8 cellular contexts compared by ENCODE assay signal in the genomic region with DNA sequence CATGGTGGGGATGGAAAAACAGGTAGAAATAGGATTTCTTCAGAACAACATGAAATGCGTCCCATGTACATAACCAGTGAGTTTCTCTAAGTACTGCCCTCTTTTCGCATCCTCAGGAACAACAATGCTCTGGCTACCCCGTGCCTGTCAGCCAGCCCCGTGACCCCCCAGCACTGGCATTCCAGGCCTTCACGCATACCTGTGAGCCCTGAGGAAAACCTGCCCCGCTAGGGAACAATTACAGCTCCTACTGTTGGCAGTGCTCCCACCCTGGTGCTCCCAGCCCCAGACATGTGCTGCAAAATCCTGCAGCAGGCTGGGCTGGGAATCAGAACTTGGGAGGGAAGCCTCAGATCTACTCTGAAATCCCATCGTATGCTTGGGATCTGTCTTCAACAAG. TPM values are rescaled to one million over a fixed set of nuclear protein-coding genes. Genes with fewer than 3 reads are reported as not detected.
A peak's percentile ranks its signal among the peaks of the same experiment; 100 is the strongest.
DNase-seq lines count a peak whose midpoint lies in the region; ATAC-seq, FAIRE-seq and TF ChIP-seq lines count a peak whose summit lies in the region.

No MANE protein-coding gene starts in this region.

- peak overlapping the region; percentile 87 for H3K4me3 Mint-ChIP-seq in CD4-positive, alpha-beta T cell

- 70 to 71% methylated on average over 7 of the region's 7 CpGs for WGBS in pancreas, 2 donors

- CTCF ChIA-PET in CD4-positive, alpha-beta T cell (lab: Charles Lee): interaction anchor here (0.8 to 3.1 kb wide), 5 partner anchors 8 to 29 kb away, joined by 3 to 18 read pairs (median 6); partner anchors contain the start of gene SMAD7
- CTCF ChIA-PET in endothelial cell of umbilical vein (lab: Charles Lee): interaction anchor here (1.0 to 2.8 kb wide), 7 partner anchors 10 to 165 kb away, joined by 3 to 10 read pairs (median 4); no protein-coding TSS in a partner anchor

- H3K9me3 ChIP-seq in CD4-positive, alpha-beta T cell (ENCODE audit: control insufficient read depth, low read length): no peaks in the 10 kb centered on the region
- H3K9me3 ChIP-seq in RWPE2 (ENCODE audit: severe bottlenecking) (no peaks in the 10 kb centered on the region), endothelial cell of umbilical vein (replicated peaks; ENCODE audit: control insufficient read depth, insufficient read depth, low read length) (no peaks in the 10 kb centered on the region), pancreas (no peaks in the 10 kb centered on the region), Karpas-422 (ENCODE audit: low read length) (no peaks in the 10 kb centered on the region), BE2C (no peaks in the 10 kb centered on the region)

- POLR2A ChIA-PET in CD4-positive, alpha-beta T cell (lab: Charles Lee): interaction anchor here (0.5 to 3.3 kb wide), 10 partner anchors 7 to 1011 kb away, joined by 3 to 50 read pairs (median 11); partner anchors contain the start of gene SMAD7
- POLR2A ChIA-PET in endothelial cell of umbilical vein (lab: Charles Lee): no interaction called here

- H3K9me2 ChIP-seq in Karpas-422 (replicated peaks; ENCODE audit: insufficient read depth, low read length): no peaks in the 10 kb centered on the region

- peak overlapping the region; percentile 92 for H3K27ac Mint-ChIP-seq in CD4-positive, alpha-beta T cell

- intact Hi-C loops in CD4-positive, alpha-beta T cell (cut with DNase I, micrococcal nuclease): loop anchor here (1.0 to 10.0 kb wide), 11 partner anchors 8 to 1936 kb away; partner anchors contain the start of genes ACAA2 (in 1 of the 2), C18orf32 (in 1 of the 2) and ME2 (in 1 of the 2)
- intact Hi-C loops in endothelial cell of umbilical vein (cut with micrococcal nuclease): loop anchor here (1.0 to 10.0 kb wide), 2 partner anchors 8 to 473 kb away; no protein-coding TSS in a partner anchor
- intact Hi-C loops in pancreas (cut with DNase I): no loop called here

- H3K4me2 ChIP-seq in endothelial cell of umbilical vein (ENCODE audit: insufficient read depth, low read length): peak overlapping the region; percentile 66
- H3K4me2 ChIP-seq in Karpas-422 (ENCODE audit: low read depth, low read length, poor library complexity, severe bottlenecking): no peak overlapping the region

- H3K9me1 ChIP-seq in endothelial cell of umbilical vein (replicated peaks; ENCODE audit: control insufficient read depth, extremely low read depth, insufficient read depth, low read length): no peaks in the 10 kb centered on the region

- no peak for ATAC-seq in CD4-positive, alpha-beta T cell (ENCODE audit: poor library complexity)
- no peak for ATAC-seq in RWPE2 (ENCODE audit: low read depth)
- ATAC-seq in pancreas: no peak
- no peak for ATAC-seq in GM21381 (IDR thresholded peaks at IDR 0.05; ENCODE audit: unreplicated experiment)

- peaks cover 4% of the 10 kb centered on the region for H4K20me1 ChIP-seq in endothelial cell of umbilical vein (replicated peaks; ENCODE audit: control insufficient read depth, extremely low read depth, insufficient read depth, low read length)
- H4K20me1 ChIP-seq in Karpas-422 (ENCODE audit: insufficient read depth, low read depth, low read length): no peaks in the 10 kb centered on the region

- TF ChIP-seq CTCF in CD4-positive, alpha-beta T cell (IDR thresholded peaks at IDR 0.05): no peak
- TF ChIP-seq CTCF in RWPE2 (IDR thresholded peaks at IDR 0.05; ENCODE audit: poor library complexity, severe bottlenecking) (no peak), endothelial cell of umbilical vein (IDR thresholded peaks at IDR 0.05; ENCODE audit: extremely low read depth in 1 of 2, insufficient read depth in 1 of 2, low read depth in 1 of 2, low read length in 2 of 2) (no peak), pancreas (IDR thresholded peaks at IDR 0.05) (no peak), GM20000 (IDR thresholded peaks at IDR 0.05; ENCODE audit: extremely low read depth, missing control alignments) (no peak), BE2C (IDR thresholded peaks at IDR 0.05; ENCODE audit: low read depth, low read length) (no peak)

- no peak for TF ChIP-seq POLR2A in endothelial cell of umbilical vein (IDR thresholded peaks at IDR 0.05; ENCODE audit: low read depth, low read length)

- no peak for DNase-seq in CD4-positive, alpha-beta T cell
- DNase-seq in RWPE2 (ENCODE audit: low spot score): no peak
- peak; percentile 17 for DNase-seq in endothelial cell of umbilical vein (ENCODE audit: low read depth, low spot score)
- peak in 1 of 6 donors; percentile 52 for DNase-seq in pancreas
- no peak for DNase-seq in Karpas-422
- no peak for DNase-seq in GM20000 (ENCODE audit: low spot score)
- no peak for DNase-seq in BE2C

- dilution Hi-C loops in endothelial cell of umbilical vein (cut with MboI; ENCODE audit: extremely low pct_ligation_motif_present, low sequenced_read_pairs): no loop called here

- no peaks in the 10 kb centered on the region for H3K27me3 Mint-ChIP-seq in CD4-positive, alpha-beta T cell

- BruUV-seq in endothelial cell of umbilical vein (replicated peaks; lab: Mats Ljungman, UMichigan): no TSS peak

- H3K27ac ChIP-seq in CD4-positive, alpha-beta T cell (ENCODE audit: low read depth, low read length): peak overlapping the region; percentile 51
- peak overlapping the region; percentile 98 for H3K27ac ChIP-seq in RWPE2 (ENCODE audit: poor library complexity, severe bottlenecking)
- H3K27ac ChIP-seq in endothelial cell of umbilical vein (ENCODE audit: insufficient read depth, low read depth, low read length): peak overlapping the region; percentile 26
- H3K27ac ChIP-seq in pancreas: peak overlapping the region in 3 of 4 donors; percentile 30 to 99 (median 60)
- H3K27ac ChIP-seq in Karpas-422 (ENCODE audit: low read length): no peak overlapping the region

- H3K9ac ChIP-seq in endothelial cell of umbilical vein (replicated peaks; ENCODE audit: extremely low read depth, insufficient read depth, low read length): no peak overlapping the region
- no peak overlapping the region for H3K9ac ChIP-seq in Karpas-422 (ENCODE audit: low read length)

- H3K4me1 Mint-ChIP-seq in CD4-positive, alpha-beta T cell (ENCODE audit: low read depth): peaks cover 94% of the 10 kb centered on the region

- H3K4me1 ChIP-seq in RWPE2 (ENCODE audit: insufficient read depth, poor library complexity, severe bottlenecking) (peaks cover 90% of the 10 kb centered on the region), endothelial cell of umbilical vein (ENCODE audit: control insufficient read depth, extremely low read depth, insufficient read depth, low read length) (peaks cover 62% of the 10 kb centered on the region), pancreas (peaks cover 27 to 77% (median 57%) of the 10 kb centered on the region in 3 donors), Karpas-422 (ENCODE audit: low read length) (0 out of 2 replicates have a peak, but pooled peaks cover 2% of the 10 kb centered on the region), BE2C (peaks cover 10% of the 10 kb centered on the region)

- H3K36me3 Mint-ChIP-seq in CD4-positive, alpha-beta T cell (ENCODE audit: low read depth): peaks cover 49% of the 10 kb centered on the region

- H3K79me2 ChIP-seq in endothelial cell of umbilical vein (ENCODE audit: control insufficient read depth, insufficient read depth, low read length) (peaks cover 7% of the 10 kb centered on the region), Karpas-422 (ENCODE audit: low read length) (no peaks in the 10 kb centered on the region)

- H3K4me3 ChIP-seq in RWPE2 (ENCODE audit: severe bottlenecking) (no peak overlapping the region), endothelial cell of umbilical vein (replicated peaks in 1 of 3; ENCODE audit: insufficient read depth in 1 of 3, low read depth in 1 of 3, low read length in 3 of 3) (no peak overlapping the region), pancreas (peak overlapping the region in 1 of 4 donors; percentile 17), Karpas-422 (ENCODE audit: low read length) (no peak overlapping the region), BE2C (ENCODE audit: low read depth, low read length) (no peak overlapping the region)

- H3K36me3 ChIP-seq in RWPE2 (ENCODE audit: low read depth) (peaks cover 41% of the 10 kb centered on the region), endothelial cell of umbilical vein (ENCODE audit: control insufficient read depth in 2 of 2, extremely low read depth in 1 of 2, insufficient read depth in 2 of 2, low read length in 2 of 2) (peaks cover 0 to 2% of the 10 kb centered on the region in 2 experiments), pancreas (no peaks in the 10 kb centered on the region), Karpas-422 (ENCODE audit: insufficient read depth, low read length) (no peaks in the 10 kb centered on the region), BE2C (peaks cover 13% of the 10 kb centered on the region)

- FAIRE-seq in endothelial cell of umbilical vein (lab: Jason Lieb, UNC): no peak
- no peak for FAIRE-seq in pancreas (lab: Jason Lieb, UNC)

- no peaks in the 10 kb centered on the region for H3K9me3 Mint-ChIP-seq in CD4-positive, alpha-beta T cell

- no peaks in the 10 kb centered on the region for H3K27me3 ChIP-seq in CD4-positive, alpha-beta T cell (ENCODE audit: control insufficient read depth, insufficient read depth, low read length)
- H3K27me3 ChIP-seq in RWPE2 (ENCODE audit: insufficient read depth, poor library complexity, severe bottlenecking) (no peaks in the 10 kb centered on the region), endothelial cell of umbilical vein (ENCODE audit: control insufficient read depth in 2 of 2, insufficient read depth in 2 of 2, low read length in 2 of 2) (no peaks in the 10 kb centered on the region), pancreas (no peaks in the 10 kb centered on the region), Karpas-422 (ENCODE audit: low read length) (no peaks in the 10 kb centered on the region; the same call in 1 of the 2 replicates), BE2C (no peaks in the 10 kb centered on the region)

- no peak overlapping the region for H2AFZ ChIP-seq in endothelial cell of umbilical vein (ENCODE audit: low read depth, low read length)
- no peak overlapping the region for H2AFZ ChIP-seq in Karpas-422 (ENCODE audit: low read length)

RNA-seq across cellular contexts. Expression of gene SMAD7, which starts 9.1 kb away (rescaled TPM):
- total RNA-seq in CD4-positive, alpha-beta T cell: 100 to 1,000 TPM; 244 to 254 TPM
- total RNA-seq in endothelial cell of umbilical vein (3.6 and 4.6 TPM in 2 replicates), pancreas (10 to 100 TPM in 2 of 6 donors, 1 to 10 TPM in 4; 5.3 to 22.4 (median 6.8) TPM)
- polyA plus RNA-seq in endothelial cell of umbilical vein (8.0 and 10.2 TPM in 2 replicates), pancreas (1 to 10 TPM; 4.2 to 8.2 TPM)
- 4.5 TPM in 2 replicates for polyA plus RNA-seq in endothelial cell of umbilical vein (2011; cell fraction: cytosol; rRNA removed)
- polyA plus RNA-seq in endothelial cell of umbilical vein (2011; cell fraction: nucleus; rRNA removed): 5.0 and 9.0 TPM in 2 replicates
- polyA plus RNA-seq in endothelial cell of umbilical vein (2012): 1.9 and 3.2 TPM in 2 replicates
- 12.6 and 15.2 TPM in 2 replicates for polyA minus RNA-seq in endothelial cell of umbilical vein
- 20.6 TPM for polyA minus RNA-seq in endothelial cell of umbilical vein (2011; cell fraction: cytosol; rRNA and poly(A)+ RNA removed)
- 8.1 and 15.0 TPM in 2 replicates for polyA minus RNA-seq in endothelial cell of umbilical vein (2011; cell fraction: nucleus; rRNA and poly(A)+ RNA removed)
- total RNA-seq in Karpas-422 (2014; rRNA removed; shearing (Covaris generic); ENCODE audit: low replicate concordance): 1.3 and 2.1 TPM in 2 replicates
- polyA plus RNA-seq in BE2C (2012; ENCODE audit: insufficient read depth, insufficient read length, low read depth): 13.7 TPM

Comparison
In these comparisons a context has a peak if more than half of its experiments do, and no peak if none do; other contexts are left out.
1. RNA of gene SMAD7, which starts 9.1 kb away (total RNA-seq): 244 to 254 TPM in CD4-positive, alpha-beta T cell; 5.3 to 22.4 TPM in pancreas, 3.6 to 4.6 TPM in endothelial cell of umbilical vein and 1.3 to 2.1 TPM in Karpas-422; every median in the first group is over 10 times any median in the second.
2. intact Hi-C loops: an anchor here in CD4-positive, alpha-beta T cell (1.0 to 10.0 kb wide) and endothelial cell of umbilical vein (1.0 to 10.0 kb wide); none called in pancreas.